ENCODE assay signal across 29 cellular contexts in the genomic region with DNA sequence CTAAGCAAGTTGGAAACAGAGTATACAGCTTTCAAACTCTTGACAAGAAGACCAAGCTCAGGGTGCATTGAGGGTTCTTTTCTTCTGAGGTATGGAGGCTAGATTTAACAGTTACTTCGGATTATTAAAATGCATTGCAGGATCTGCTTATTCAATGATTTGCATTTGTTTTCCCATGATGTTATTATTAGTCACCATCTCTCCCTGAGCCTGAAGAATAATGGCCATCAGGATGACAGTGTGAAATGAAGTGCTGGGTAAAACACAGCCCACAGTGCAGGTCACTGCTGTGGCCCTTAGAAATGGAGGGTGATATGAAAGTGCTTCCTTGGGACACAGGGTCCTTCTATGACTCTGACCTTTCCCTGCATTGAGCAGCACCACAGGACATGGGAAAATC.
"Had no signal": no experiment of that assay in that cellular context is flagged by ENCODE, and none has a peak within 500 bp of the region (broad histone marks: within the 10 kb centered on the region; RNA-seq: fewer than 3 reads in every experiment).

No MANE protein-coding gene starts in this region.

- H3K9me3 Mint-ChIP-seq: activated CD4-positive, alpha-beta T cell treated with anti-CD3 and anti-CD28 coated beads, Interleukin-2, amount 10 ng/mL, durations not matched to agents 7 days and 5 days; activated naive CD4-positive, alpha-beta T cell treated with anti-CD3 and anti-CD28 coated beads, Interleukin-2, amount 50 U/mL, for 72 hours; activated T-cell treated with anti-CD3 and anti-CD28 coated beads, Interleukin-2, amount 50 U/mL, for 24 hours; activated T-helper 17 cell treated with anti-CD3 and anti-CD28 coated beads, Interleukin-2, amount 50 U/mL, for 72 hours; mesothelial cell of epicardium; naive thymus-derived CD8-positive, alpha-beta T cell; stimulated activated naive B cell treated with anti-CD40 and anti-IgM and Interleukin-4, amounts not matched to agents 10 μg/mL and 1 μg/mL and 100 μg/mL, for 72 hours; T-cell; T-helper 2 cell treated with Interferon-gamma antibody and Interleukin-4, amounts not matched to agents 5 μg/mL and 100 μg/mL, for 36 hours had no signal

- H3K27me3 ChIP-seq: heart right ventricle, sigmoid colon, testis, vagina had no signal

- H3K4me1 Mint-ChIP-seq: activated CD4-positive, alpha-beta T cell treated with anti-CD3 and anti-CD28 coated beads, Interleukin-2, amount 10 ng/mL, durations not matched to agents 7 days and 5 days; activated T-helper 17 cell treated with anti-CD3 and anti-CD28 coated beads, Interleukin-2, amount 50 U/mL, for 72 hours; mesothelial cell of epicardium; naive thymus-derived CD8-positive, alpha-beta T cell; stimulated activated naive B cell treated with anti-CD40 and anti-IgM and Interleukin-4, amounts not matched to agents 10 μg/mL and 1 μg/mL and 100 μg/mL, for 72 hours; T-cell had no signal

- H3K27me3 Mint-ChIP-seq: activated CD4-positive, alpha-beta T cell treated with anti-CD3 and anti-CD28 coated beads, Interleukin-2, amount 10 ng/mL, durations not matched to agents 7 days and 5 days; activated T-cell treated with anti-CD3 and anti-CD28 coated beads, Interleukin-2, amount 50 U/mL, for 24 hours had no signal

- H3K4me3 Mint-ChIP-seq: activated CD4-positive, alpha-beta T cell treated with anti-CD3 and anti-CD28 coated beads, Interleukin-2, amount 10 ng/mL, durations not matched to agents 7 days and 5 days; activated T-cell treated with anti-CD3 and anti-CD28 coated beads, Interleukin-2, amount 50 U/mL, for 24 hours; activated T-helper 17 cell treated with anti-CD3 and anti-CD28 coated beads, Interleukin-2, amount 50 U/mL, for 72 hours; mesothelial cell of epicardium; naive thymus-derived CD8-positive, alpha-beta T cell; stimulated activated naive B cell treated with anti-CD40 and anti-IgM and Interleukin-4, amounts not matched to agents 10 μg/mL and 1 μg/mL and 100 μg/mL, for 72 hours; T-cell; T-helper 2 cell treated with Interferon-gamma antibody and Interleukin-4, amounts not matched to agents 5 μg/mL and 100 μg/mL, for 36 hours had no signal

- H3K9me3 ChIP-seq: heart right ventricle, left ventricle myocardium inferior, sigmoid colon, testis, vagina had no signal

- H3K4me1 ChIP-seq: heart right ventricle, left ventricle myocardium inferior, sigmoid colon, testis, vagina had no signal

- ATAC-seq: activated naive CD4-positive, alpha-beta T cell treated with anti-CD3 and anti-CD28 coated beads, Interleukin-2, amount 50 U/mL, for 72 hours; activated T-helper 17 cell treated with anti-CD3 and anti-CD28 coated beads, Interleukin-2, amount 50 U/mL, for 72 hours; esophagus mucosa; naive thymus-derived CD8-positive, alpha-beta T cell; stimulated activated naive B cell treated with anti-CD40 and anti-IgM and Interleukin-4, amounts not matched to agents 10 μg/mL and 1 μg/mL and 100 μg/mL, for 72 hours; T-cell had no signal

- H3K36me3 ChIP-seq: heart right ventricle, sigmoid colon, vagina, WERI-Rb-1 had no signal

- H3K27ac Mint-ChIP-seq: activated CD4-positive, alpha-beta T cell treated with anti-CD3 and anti-CD28 coated beads, Interleukin-2, amount 10 ng/mL, durations not matched to agents 7 days and 5 days; activated naive CD4-positive, alpha-beta T cell treated with anti-CD3 and anti-CD28 coated beads, Interleukin-2, amount 50 U/mL, for 72 hours; activated T-cell treated with anti-CD3 and anti-CD28 coated beads, Interleukin-2, amount 50 U/mL, for 24 hours; activated T-helper 17 cell treated with anti-CD3 and anti-CD28 coated beads, Interleukin-2, amount 50 U/mL, for 72 hours; mesothelial cell of epicardium; naive thymus-derived CD8-positive, alpha-beta T cell; progenitor cell of endocrine pancreas; stimulated activated naive B cell treated with anti-CD40 and anti-IgM and Interleukin-4, amounts not matched to agents 10 μg/mL and 1 μg/mL and 100 μg/mL, for 72 hours; T-cell; T-helper 2 cell treated with Interferon-gamma antibody and Interleukin-4, amounts not matched to agents 5 μg/mL and 100 μg/mL, for 36 hours had no signal

- DNase-seq: activated CD4-positive, alpha-beta T cell treated with anti-CD3 and anti-CD28 coated beads, Interleukin-2, amount 10 ng/mL, durations not matched to agents 7 days and 5 days; activated CD4-positive, CD25-positive, alpha-beta regulatory T cell treated with anti-CD3 and anti-CD28 coated beads, Interleukin-2, amount 50 U/mL, for 72 hours; activated CD8-positive, alpha-beta memory T cell treated with anti-CD3 and anti-CD28 coated beads for 24 hours; activated CD8-positive, alpha-beta memory T cell treated with anti-CD3 and anti-CD28 coated beads, Interleukin-2, amount 50 U/mL, for 4 hours; activated T-cell treated with anti-CD3 and anti-CD28 coated beads, Interleukin-2, amount 50 U/mL, for 24 hours; aorta; cerebellar nuclear complex; cortex of kidney; heart right ventricle; left ventricle myocardium inferior; naive thymus-derived CD8-positive, alpha-beta T cell; retina; sigmoid colon; stimulated activated CD4-positive, alpha-beta T cell treated with anti-CD3 and anti-CD28 coated beads, Interleukin-2, amount 100 ng/mL, for 48 hours; stimulated activated CD8-positive, alpha-beta memory T cell treated with anti-CD3 and anti-CD28 coated beads, Interleukin-4, amount 100 ng/mL, for 48 hours; stimulated activated naive B cell treated with anti-CD40 and anti-IgM and Interleukin-4, amounts not matched to agents 10 μg/mL and 1 μg/mL and 100 μg/mL, for 72 hours; T-cell; testis; trophoblast cell; WERI-Rb-1 had no signal

- H3K4me3 ChIP-seq: heart right ventricle, left ventricle myocardium inferior, sigmoid colon, testis, vagina had no signal

- H3K36me3 Mint-ChIP-seq: activated naive CD4-positive, alpha-beta T cell treated with anti-CD3 and anti-CD28 coated beads, Interleukin-2, amount 50 U/mL, for 72 hours; mesothelial cell of epicardium; naive thymus-derived CD8-positive, alpha-beta T cell; stimulated activated naive B cell treated with anti-CD40 and anti-IgM and Interleukin-4, amounts not matched to agents 10 μg/mL and 1 μg/mL and 100 μg/mL, for 72 hours; T-cell had no signal

- FAIRE-seq: endometrium, TTC549 had no signal

- H3K27ac ChIP-seq: heart right ventricle, left ventricle myocardium inferior, sigmoid colon, testis, vagina, WERI-Rb-1 had no signal
